In genomic region chr2:235493775-235494715, GRCh38 we compare ENCODE assay signal across 8 cellular contexts. TPM values are rescaled to one million over a fixed set of nuclear protein-coding genes. Genes with fewer than 3 reads are reported as not detected.
A peak's percentile ranks its signal among the peaks of the same experiment; 100 is the strongest.
DNase-seq lines count a peak whose midpoint lies in the region; ATAC-seq, FAIRE-seq and TF ChIP-seq lines count a peak whose summit lies in the region.

Gene AGAP1, plus strand, starts transcription at chr2:235494043.

- intact Hi-C loops in dorsolateral prefrontal cortex (cut with DNase I) = loop anchor here (2.0 to 10.0 kb wide), 9 partner anchors 25 to 359 kb away; no protein-coding TSS in a partner anchor

- peak; percentile 70 to 87 for DNase-seq in A549 (ENCODE audit: low read depth in 1 of 2, low spot score in 1 of 2)
- DNase-seq in GM12865 (ENCODE audit: low read depth) = peak; percentile 28
- DNase-seq in M059J (ENCODE audit: low read depth) = peak; percentile 79
- DNase-seq in SKM-1 treated with dmso at 0.1 percent for 144 hours (lab: John Stamatoyannopoulos, UW; ENCODE audit: unreplicated experiment) = peak; percentile 79
- peak; percentile 83 to 94 (median 89) for DNase-seq in dorsolateral prefrontal cortex
- peak; percentile 97 for DNase-seq in left kidney (ENCODE audit: low read depth, low spot score)
- peak; percentile 43 for DNase-seq in stimulated activated CD8-positive, alpha-beta memory T cell treated with anti-CD3 and anti-CD28 coated beads, Interleukin-4, amount 100 ng/mL, for 48 hours
- DNase-seq in GM19238 (ENCODE audit: insufficient read length, low spot score) = no peak

- TF ChIP-seq CTCF in A549 (IDR thresholded peaks at IDR 0.05) (peak; percentile 6; the same call in 1 of the 3 replicates), GM12865 (IDR thresholded peaks at IDR 0.05; ENCODE audit: insufficient read depth, low read depth, low read length, missing control alignments) (no peak), dorsolateral prefrontal cortex (IDR thresholded peaks at IDR 0.05 in 54 of 56, conservative IDR thresholded peaks at IDR 0.05 in 2 of 56; ENCODE audit: low read depth in 1 of 56, partially characterized antibody in 56 of 56) (peak in 9 of 56 donors; percentile 11 to 41 (median 19))

- H3K9me3 ChIP-seq in A549 = no peaks in the 10 kb centered on the region

- peak within 1 kb of the TSS; percentile 95 for H3K4me2 ChIP-seq in A549

- peaks cover 31% of the 10 kb centered on the region for H3K4me1 ChIP-seq in A549

- no peak for TF ChIP-seq RAD21 in A549 (conservative IDR thresholded peaks at IDR 0.05 in 1 of 2, IDR thresholded peaks at IDR 0.05 in 1 of 2)

- WGBS in A549 (ENCODE audit: missing lambda C conversion rate) = 1% methylated on average over 33 of the region's 156 CpGs

- peak within 1 kb of the TSS; percentile 98 to 99 for H3K27ac ChIP-seq in A549
- peak within 1 kb of the TSS in 57 of 59 donors; percentile 39 to 93 (median 81) for H3K27ac ChIP-seq in dorsolateral prefrontal cortex

- TF ChIP-seq POLR2A in A549 (IDR thresholded peaks at IDR 0.05; ENCODE audit: low read length) = peak; percentile 64

- CTCF ChIA-PET in A549 (lab: Yijun Ruan, JAX) = interaction anchor here (1.0 to 1.5 kb wide), 3 partner anchors 8 to 58 kb away, joined by 3 read pairs; no protein-coding TSS in a partner anchor

- H3K27me3 ChIP-seq in dorsolateral prefrontal cortex = no peaks in the 10 kb centered on the region

- ATAC-seq in A549 = peak; percentile 81 to 83

- no peak for TF ChIP-seq EP300 in A549 (IDR thresholded peaks at IDR 0.05)

- POLR2A ChIA-PET in A549 (lab: Yijun Ruan, JAX) = no interaction called here

- FAIRE-seq in A549 (lab: Jason Lieb, UNC) = no peak

- peak within 1 kb of the TSS; percentile 93 for H3K4me3 ChIP-seq in A549
- H3K4me3 ChIP-seq in GM12865 (ENCODE audit: low read depth, low read length) = no peak within 1 kb of the TSS; the same call in 1 of the 2 replicates
- peak within 1 kb of the TSS; percentile 58 to 85 (median 78) for H3K4me3 ChIP-seq in dorsolateral prefrontal cortex

TF ChIP-seq in A549, 52 proteins besides CTCF, POLR2A, EP300 and RAD21:
- 0 out of 2 replicates have a peak, but pooled peaks have one; percentile 4 for TF ChIP-seq E2F6 (IDR thresholded peaks at IDR 0.05; ENCODE audit: borderline replicate concordance, low read depth)
- TF ChIP-seq, protein P1, sequence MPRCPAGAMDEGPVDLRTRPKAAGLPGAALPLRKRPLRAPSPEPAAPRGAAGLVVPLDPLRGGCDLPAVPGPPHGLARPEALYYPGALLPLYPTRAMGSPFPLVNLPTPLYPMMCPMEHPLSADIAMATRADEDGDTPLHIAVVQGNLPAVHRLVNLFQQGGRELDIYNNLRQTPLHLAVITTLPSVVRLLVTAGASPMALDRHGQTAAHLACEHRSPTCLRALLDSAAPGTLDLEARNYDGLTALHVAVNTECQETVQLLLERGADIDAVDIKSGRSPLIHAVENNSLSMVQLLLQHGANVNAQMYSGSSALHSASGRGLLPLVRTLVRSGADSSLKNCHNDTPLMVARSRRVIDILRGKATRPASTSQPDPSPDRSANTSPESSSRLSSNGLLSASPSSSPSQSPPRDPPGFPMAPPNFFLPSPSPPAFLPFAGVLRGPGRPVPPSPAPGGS (IDR thresholded peaks at IDR 0.05) = 0 out of 3 replicates have a peak, but pooled peaks have one; percentile 49
- TF ChIP-seq KDM1A (IDR thresholded peaks at IDR 0.05; ENCODE audit: low read depth) = no peak
- TF ChIP-seq MAX (IDR thresholded peaks at IDR 0.05) = 0 out of 2 replicates have a peak, but pooled peaks have one; percentile 10
- TF ChIP-seq JUN (IDR thresholded peaks at IDR 0.05) = peak in 1 of 2 experiments; percentile 72; a peak in 2 of 5 replicates

RNA-seq across cellular contexts. Expression of gene AGAP1, which starts in this region (rescaled TPM):
- polyA plus RNA-seq in A549 (2011; rRNA removed) (21.9 and 23.9 TPM in 2 replicates), A549 (2017; fragmentation: RNase III; extraction: RNeasy Plus Mini Kit Qiagen cat#74134 plus additional on column Dnase treatment) (19.4 to 20.6 TPM (median 20.2 TPM) in 3 replicates)
- 25.5 and 30.7 TPM in 2 replicates for polyA plus RNA-seq in A549 (2012; cell fraction: cytosol; rRNA removed)
- 19.2 and 25.0 TPM in 2 replicates for polyA plus RNA-seq in A549 (2012; cell fraction: nucleus; rRNA removed)
- polyA minus RNA-seq in A549 (2011; rRNA and poly(A)+ RNA removed) = 52.7 and 67.8 TPM in 2 replicates
- 6.5 and 8.7 TPM in 2 replicates for total RNA-seq in M059J (2014; rRNA removed; shearing (Covaris generic))
- 100 to 1,000 TPM; 141 to 246 (median 193) TPM for total RNA-seq in dorsolateral prefrontal cortex

Comparison
In these comparisons a context has a peak if more than half of its experiments do, and no peak if none do; other contexts are left out.
1. RNA of gene AGAP1 (total RNA-seq): 141 to 246 TPM in dorsolateral prefrontal cortex; 6.5 to 8.7 TPM in M059J; every median in the first group is over 10 times any median in the second.